Comparison of ENCODE assay signal across 16 cellular contexts in genomic region chr3:150177673-150178378, GRCh38.
DNase-seq lines count a peak whose midpoint lies in the region; FAIRE-seq and TF ChIP-seq lines count a peak whose summit lies in the region.
"Had no signal": no experiment of that assay in that cellular context is flagged by ENCODE, and none has a peak within 500 bp of the region (broad histone marks: within the 10 kb centered on the region; RNA-seq: fewer than 3 reads in every experiment).

No MANE protein-coding gene starts in this region.

- H4K20me1 ChIP-seq in keratinocyte (ENCODE audit: control insufficient read depth, extremely low read depth, insufficient read depth, low read length) = no peaks in the 10 kb centered on the region

- DNase-seq in ACHN (peak; percentile 56), HK-2 (ENCODE audit: unreplicated experiment) (peak; percentile 24), brain microvascular endothelial cell (peak; percentile 68), keratinocyte (ENCODE audit: low read depth, low spot score) (no peak), NCI-H524 (lab: John Stamatoyannopoulos, UW) (no peak), NCI-H2029 treated with DMSO at 0.1 percent for 48 hours (lab: John Stamatoyannopoulos, UW) (no peak)
- DNase-seq in activated CD4-positive, alpha-beta T cell treated with anti-CD3 and anti-CD28 coated beads, Interleukin-2, amount 10 ng/mL, durations not matched to agents 7 days and 5 days = no peak
- DNase-seq in T-helper 2 cell treated with Interferon-gamma antibody and Interleukin-4, amounts not matched to agents 5 μg/mL and 100 μg/mL, for 36 hours (ENCODE audit: low spot score) = no peak
- DNase-seq: activated CD4-positive, alpha-beta T cell treated with anti-CD3 and anti-CD28 coated beads for 48 hours; NCI-H1048; NCI-H345; posterior cingulate gyrus; upper lobe of right lung had no signal

- no peaks in the 10 kb centered on the region for H3K79me2 ChIP-seq in keratinocyte (ENCODE audit: control insufficient read depth, insufficient read depth, low read length)

- no peaks in the 10 kb centered on the region for H3K36me3 ChIP-seq in brain microvascular endothelial cell (replicated peaks)
- no peaks in the 10 kb centered on the region for H3K36me3 ChIP-seq in keratinocyte (ENCODE audit: control insufficient read depth in 2 of 2, extremely low read depth in 1 of 2, insufficient read depth in 2 of 2, low read length in 2 of 2)
- H3K36me3 ChIP-seq: cardiac muscle cell, upper lobe of right lung had no signal

- no peak overlapping the region for H3K27ac Mint-ChIP-seq in activated CD4-positive, alpha-beta T cell treated with anti-CD3 and anti-CD28 coated beads, Interleukin-2, amount 10 ng/mL, durations not matched to agents 7 days and 5 days
- no peak overlapping the region for H3K27ac Mint-ChIP-seq in T-helper 2 cell treated with Interferon-gamma antibody and Interleukin-4, amounts not matched to agents 5 μg/mL and 100 μg/mL, for 36 hours
- H3K27ac Mint-ChIP-seq: activated T-helper 1 cell treated with anti-CD3 and anti-CD28 coated beads, Interleukin-12 subunit alpha, Interleukin-12 subunit beta, Interleukin-2, Interleukin-4 antibody, amounts not matched to agents 30 ng/mL and 10 ng/mL and 1 ng/mL, durations not matched to agents 14 hours and 24 hours and 36 hours had no signal

- H3K27ac ChIP-seq in brain microvascular endothelial cell = no peak overlapping the region
- no peak overlapping the region for H3K27ac ChIP-seq in keratinocyte (ENCODE audit: control insufficient read depth, insufficient read depth, low read length)
- H3K27ac ChIP-seq: cardiac muscle cell, upper lobe of right lung had no signal

- no peaks in the 10 kb centered on the region for H3K9me1 ChIP-seq in keratinocyte (ENCODE audit: control insufficient read depth, extremely low read depth, insufficient read depth, low read length)

- TF ChIP-seq CTCF in brain microvascular endothelial cell (IDR thresholded peaks at IDR 0.05; ENCODE audit: low read depth, low read length, missing control alignments) (no peak), keratinocyte (optimal IDR thresholded peaks at IDR 0.05 in 1 of 3, IDR thresholded peaks at IDR 0.05 in 1 of 3, conservative IDR thresholded peaks at IDR 0.05 in 1 of 3; ENCODE audit: extremely low read depth in 1 of 3, insufficient read depth in 2 of 3, low read length in 3 of 3) (no peak)

- H3K27me3 ChIP-seq in brain microvascular endothelial cell (replicated peaks) = no peaks in the 10 kb centered on the region
- no peaks in the 10 kb centered on the region for H3K27me3 ChIP-seq in keratinocyte (ENCODE audit: control insufficient read depth, extremely low read depth, insufficient read depth, low read length)
- H3K27me3 ChIP-seq: cardiac muscle cell, upper lobe of right lung had no signal

- no peak overlapping the region for H2AFZ ChIP-seq in keratinocyte (ENCODE audit: control insufficient read depth, low read length)

- no peaks in the 10 kb centered on the region for H3K9me3 ChIP-seq in keratinocyte (ENCODE audit: control insufficient read depth, low read depth, low read length)
- H3K9me3 ChIP-seq: upper lobe of right lung had no signal

- no peak overlapping the region for H3K4me3 ChIP-seq in brain microvascular endothelial cell (ENCODE audit: low read depth, low read length)
- H3K4me3 ChIP-seq in keratinocyte (ENCODE audit: control insufficient read depth in 2 of 3, extremely low read depth in 1 of 3, insufficient read depth in 2 of 3, low read depth in 1 of 3, low read length in 3 of 3) = no peak overlapping the region
- H3K4me3 ChIP-seq: cardiac muscle cell, upper lobe of right lung had no signal

- peaks cover 20% of the 10 kb centered on the region for H3K27me3 Mint-ChIP-seq in activated CD4-positive, alpha-beta T cell treated with anti-CD3 and anti-CD28 coated beads, Interleukin-2, amount 10 ng/mL, durations not matched to agents 7 days and 5 days
- peaks cover 15% of the 10 kb centered on the region for H3K27me3 Mint-ChIP-seq in T-helper 2 cell treated with Interferon-gamma antibody and Interleukin-4, amounts not matched to agents 5 μg/mL and 100 μg/mL, for 36 hours (ENCODE audit: low read depth)

- H3K36me3 Mint-ChIP-seq in activated CD4-positive, alpha-beta T cell treated with anti-CD3 and anti-CD28 coated beads, Interleukin-2, amount 10 ng/mL, durations not matched to agents 7 days and 5 days (ENCODE audit: low read depth) = no peaks in the 10 kb centered on the region
- H3K36me3 Mint-ChIP-seq in T-helper 2 cell treated with Interferon-gamma antibody and Interleukin-4, amounts not matched to agents 5 μg/mL and 100 μg/mL, for 36 hours (ENCODE audit: low read depth) = no peaks in the 10 kb centered on the region

- POLR2A ChIA-PET in activated CD4-positive, alpha-beta T cell treated with anti-CD3 and anti-CD28 coated beads, Interleukin-2, amount 10 ng/mL, durations not matched to agents 7 days and 5 days (lab: Charles Lee) = no interaction called here

- no peaks in the 10 kb centered on the region for H3K4me1 ChIP-seq in keratinocyte (ENCODE audit: control insufficient read depth, extremely low read depth, insufficient read depth, low read length)
- H3K4me1 ChIP-seq: upper lobe of right lung had no signal

- in situ Hi-C loops in ACHN (cut with HindIII; ENCODE audit: low pct_ligation_motif_present, low pct_unique_long_range_greater_than_20kb, low sequenced_read_pairs) (no loop called here), brain microvascular endothelial cell (cut with HindIII; ENCODE audit: low pct_ligation_motif_present, low sequenced_read_pairs) (no loop called here)

- no peaks in the 10 kb centered on the region for H3K9me3 Mint-ChIP-seq in activated CD4-positive, alpha-beta T cell treated with anti-CD3 and anti-CD28 coated beads, Interleukin-2, amount 10 ng/mL, durations not matched to agents 7 days and 5 days
- H3K9me3 Mint-ChIP-seq in T-helper 2 cell treated with Interferon-gamma antibody and Interleukin-4, amounts not matched to agents 5 μg/mL and 100 μg/mL, for 36 hours = no peaks in the 10 kb centered on the region
- H3K9me3 Mint-ChIP-seq: activated T-helper 1 cell treated with anti-CD3 and anti-CD28 coated beads, Interleukin-12 subunit alpha, Interleukin-12 subunit beta, Interleukin-2, Interleukin-4 antibody, amounts not matched to agents 30 ng/mL and 10 ng/mL and 1 ng/mL, durations not matched to agents 14 hours and 24 hours and 36 hours had no signal

- CTCF ChIA-PET in activated CD4-positive, alpha-beta T cell treated with anti-CD3 and anti-CD28 coated beads, Interleukin-2, amount 10 ng/mL, durations not matched to agents 7 days and 5 days (lab: Charles Lee) = no interaction called here

- no peak overlapping the region for H3K9ac ChIP-seq in keratinocyte (ENCODE audit: control insufficient read depth, extremely low read depth, insufficient read depth, low read length)

- H3K4me2 ChIP-seq in keratinocyte (ENCODE audit: control insufficient read depth, extremely low read depth, insufficient read depth, low read depth, low read length) = no peak overlapping the region

- H3K4me1 Mint-ChIP-seq in activated CD4-positive, alpha-beta T cell treated with anti-CD3 and anti-CD28 coated beads, Interleukin-2, amount 10 ng/mL, durations not matched to agents 7 days and 5 days = no peaks in the 10 kb centered on the region
- H3K4me1 Mint-ChIP-seq in T-helper 2 cell treated with Interferon-gamma antibody and Interleukin-4, amounts not matched to agents 5 μg/mL and 100 μg/mL, for 36 hours (ENCODE audit: low read depth) = no peaks in the 10 kb centered on the region

- peak; percentile 36 for FAIRE-seq in keratinocyte (lab: Jason Lieb, UNC)
- FAIRE-seq: H1 had no signal

- no peak overlapping the region for H3K4me3 Mint-ChIP-seq in activated CD4-positive, alpha-beta T cell treated with anti-CD3 and anti-CD28 coated beads, Interleukin-2, amount 10 ng/mL, durations not matched to agents 7 days and 5 days
- no peak overlapping the region for H3K4me3 Mint-ChIP-seq in T-helper 2 cell treated with Interferon-gamma antibody and Interleukin-4, amounts not matched to agents 5 μg/mL and 100 μg/mL, for 36 hours
- H3K4me3 Mint-ChIP-seq: activated T-helper 1 cell treated with anti-CD3 and anti-CD28 coated beads, Interleukin-12 subunit alpha, Interleukin-12 subunit beta, Interleukin-2, Interleukin-4 antibody, amounts not matched to agents 30 ng/mL and 10 ng/mL and 1 ng/mL, durations not matched to agents 14 hours and 24 hours and 36 hours had no signal

- dilution Hi-C loops in keratinocyte (cut with MboI; ENCODE audit: extremely low pct_ligation_motif_present, low sequenced_read_pairs) = no loop called here

Comparison
In these comparisons a context has a peak if more than half of its experiments do, and no peak if none do; other contexts are left out.
1. DNase-seq: peak in ACHN (single experiment), HK-2 (single experiment) and brain microvascular endothelial cell (single experiment); none in keratinocyte (single experiment), NCI-H524 (0 of 2), NCI-H2029 treated with DMSO at 0.1 percent for 48 hours (single experiment), activated CD4-positive, alpha-beta T cell treated with anti-CD3 and anti-CD28 coated beads, Interleukin-2, amount 10 ng/mL, durations not matched to agents 7 days and 5 days (single experiment) and T-helper 2 cell treated with Interferon-gamma antibody and Interleukin-4, amounts not matched to agents 5 μg/mL and 100 μg/mL, for 36 hours (single experiment).